8 cellular contexts compared by ENCODE assay signal in the genomic region with DNA sequence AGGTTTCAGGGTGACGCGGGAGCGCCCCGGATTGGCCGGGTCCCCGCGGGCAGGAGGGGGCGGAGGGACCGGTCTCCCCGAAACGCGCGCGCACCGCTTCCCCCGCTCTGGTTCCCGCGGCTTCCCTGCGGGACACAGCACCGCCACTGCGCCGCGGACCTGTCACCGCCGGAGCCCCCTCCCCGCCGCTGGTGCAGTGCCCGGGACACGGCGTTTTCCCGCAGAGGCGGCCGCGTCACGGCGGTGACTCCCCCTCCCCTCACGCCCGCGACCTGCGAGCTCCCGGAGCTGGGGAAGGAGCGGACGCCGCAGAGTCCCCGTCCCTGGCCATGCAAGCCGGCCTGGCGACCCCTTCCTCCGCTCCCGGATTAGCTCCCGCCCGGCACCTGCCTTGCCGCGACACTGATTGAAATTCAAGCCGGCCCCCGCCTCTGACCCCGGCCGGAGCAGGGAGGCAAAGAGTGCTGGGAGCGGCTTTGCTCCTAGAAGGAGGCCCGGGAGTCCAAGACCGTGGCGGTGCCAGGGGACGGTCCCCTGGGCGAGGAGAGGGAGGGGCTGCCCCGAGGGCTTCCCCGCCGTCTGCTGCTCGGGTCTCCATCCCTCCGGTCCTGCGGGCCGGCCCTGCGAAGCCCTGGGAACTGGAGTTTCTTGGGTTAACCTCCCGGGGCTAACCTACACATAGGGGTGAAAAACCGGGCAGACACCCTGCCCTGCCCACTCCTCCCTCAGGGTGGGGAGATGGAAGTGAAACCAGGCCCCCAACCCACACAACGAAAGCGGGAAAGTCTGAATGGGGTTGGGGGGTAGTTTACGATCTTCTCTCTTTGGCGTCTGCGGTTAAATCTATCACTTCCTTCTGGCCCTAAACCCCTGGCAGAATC. TPM values are rescaled to one million over a fixed set of nuclear protein-coding genes. Genes with fewer than 3 reads are reported as not detected.
A peak's percentile ranks its signal among the peaks of the same experiment; 100 is the strongest.
DNase-seq lines count a peak whose midpoint lies in the region; ATAC-seq and TF ChIP-seq lines count a peak whose summit lies in the region.

No MANE protein-coding gene starts in this region.

- no TSS peak for BruUV-seq in A673 (replicated peaks; lab: Mats Ljungman, UMichigan)

- H3K4me1 ChIP-seq in A673 (ENCODE audit: insufficient read depth, low read length, poor library complexity, severe bottlenecking) (no peaks in the 10 kb centered on the region), right atrium auricular region (peaks cover 0 to 53% of the 10 kb centered on the region in 2 donors), skeletal muscle tissue (ENCODE audit: control insufficient read depth in 3 of 3, insufficient read depth in 3 of 3, low read length in 3 of 3) (peaks cover 15 to 19% (median 19%) of the 10 kb centered on the region in 3 donors)

- H3K4me3 ChIP-seq in A673 (ENCODE audit: low read depth, low read length, poor library complexity, severe bottlenecking) = peak overlapping the region; percentile 43
- H3K4me3 ChIP-seq in HL-60 (replicated peaks; ENCODE audit: insufficient read depth, low read length) = peak overlapping the region; percentile 42
- peak overlapping the region; percentile 67 to 78 for H3K4me3 ChIP-seq in right atrium auricular region
- peak overlapping the region; percentile 30 to 69 (median 64) for H3K4me3 ChIP-seq in skeletal muscle tissue (ENCODE audit: low read length in 3 of 3)

- ATAC-seq in activated T-cell treated with anti-CD3 and anti-CD28 coated beads, Interleukin-2, amount 50 U/mL, for 72 hours (replicated peaks in 1 of 2) = peak; percentile 50 to 55
- no peak for ATAC-seq in HG03108 (IDR thresholded peaks at IDR 0.05; ENCODE audit: unreplicated experiment)
- no peak for ATAC-seq in HG03520 (IDR thresholded peaks at IDR 0.05; ENCODE audit: unreplicated experiment)

- peak overlapping the region; percentile 76 to 80 for H3K4me3 Mint-ChIP-seq in activated T-cell treated with anti-CD3 and anti-CD28 coated beads, Interleukin-2, amount 50 U/mL, for 72 hours

- H3K9ac ChIP-seq in skeletal muscle tissue (ENCODE audit: low read depth in 1 of 3, low read length in 3 of 3) = peak overlapping the region in 2 of 3 donors; percentile 50 to 69

- CTCF ChIA-PET in A673 (lab: Charles Lee) = interaction anchor here (0.5 kb wide), 1 partner anchor 108 kb away, joined by 11 read pairs; no protein-coding TSS in a partner anchor

- POLR2A ChIA-PET in A673 (lab: Charles Lee; ENCODE audit: low non-redundant PET) = no interaction called here

- H3K9me3 ChIP-seq in A673 (ENCODE audit: low read depth, low read length, poor library complexity, severe bottlenecking) (no peaks in the 10 kb centered on the region), right atrium auricular region (no peaks in the 10 kb centered on the region), skeletal muscle tissue (ENCODE audit: control insufficient read depth in 3 of 3, low read length in 3 of 3) (no peaks in the 10 kb centered on the region)

- no peaks in the 10 kb centered on the region for H3K36me3 Mint-ChIP-seq in activated T-cell treated with anti-CD3 and anti-CD28 coated beads, Interleukin-2, amount 50 U/mL, for 72 hours (ENCODE audit: insufficient read depth in 2 of 2)

- DNase-seq in A673 (ENCODE audit: low spot score) = no peak
- no peak for DNase-seq in HL-60 (ENCODE audit: low read depth in 1 of 2, low spot score in 1 of 2)
- DNase-seq in activated T-cell treated with anti-CD3 and anti-CD28 coated beads, Interleukin-2, amount 50 U/mL, for 72 hours = peak; percentile 35 to 39
- no peak for DNase-seq in right atrium auricular region (ENCODE audit: low spot score)
- no peak for DNase-seq in GDM1 (lab: John Stamatoyannopoulos, UW)

- TF ChIP-seq CTCF in A673 (conservative IDR thresholded peaks at IDR 0.05; ENCODE audit: low read depth, low read length) (no peak), HL-60 (IDR thresholded peaks at IDR 0.05; ENCODE audit: insufficient read depth, low read length) (no peak), right atrium auricular region (IDR thresholded peaks at IDR 0.05) (no peak)

- H3K27ac ChIP-seq in A673 (ENCODE audit: low read depth, low read length, poor library complexity, severe bottlenecking) (no peak overlapping the region), HL-60 (replicated peaks) (no peak overlapping the region), right atrium auricular region (peak overlapping the region; percentile 57 to 63), skeletal muscle tissue (ENCODE audit: low read depth, low read length) (no peak overlapping the region)

- no peak overlapping the region for H3K27ac Mint-ChIP-seq in activated T-cell treated with anti-CD3 and anti-CD28 coated beads, Interleukin-2, amount 50 U/mL, for 72 hours

- peaks cover 80% of the 10 kb centered on the region for H3K27me3 Mint-ChIP-seq in activated T-cell treated with anti-CD3 and anti-CD28 coated beads, Interleukin-2, amount 50 U/mL, for 72 hours (ENCODE audit: low read depth)

- intact Hi-C loops in A673 (cut with micrococcal nuclease; ENCODE audit: unreplicated experiment) = no loop called here

- no peaks in the 10 kb centered on the region for H3K9me3 Mint-ChIP-seq in activated T-cell treated with anti-CD3 and anti-CD28 coated beads, Interleukin-2, amount 50 U/mL, for 72 hours

- H3K27me3 ChIP-seq in A673 (replicated peaks; ENCODE audit: insufficient read depth, low read depth, low read length, poor library complexity) (peaks cover 10% of the 10 kb centered on the region), HL-60 (ENCODE audit: insufficient read depth, poor library complexity, severe bottlenecking) (peaks cover 68% of the 10 kb centered on the region), right atrium auricular region (no peaks in the 10 kb centered on the region), skeletal muscle tissue (ENCODE audit: control insufficient read depth in 3 of 3, insufficient read depth in 3 of 3, low read length in 3 of 3) (peaks cover 36 to 60% (median 58%) of the 10 kb centered on the region in 3 donors)

- H3K4me1 Mint-ChIP-seq in activated T-cell treated with anti-CD3 and anti-CD28 coated beads, Interleukin-2, amount 50 U/mL, for 72 hours (ENCODE audit: low read depth) = peaks cover 7% of the 10 kb centered on the region

- no peaks in the 10 kb centered on the region for H3K36me3 ChIP-seq in A673 (ENCODE audit: insufficient read depth, low read length, poor library complexity, severe bottlenecking)
- no peaks in the 10 kb centered on the region for H3K36me3 ChIP-seq in right atrium auricular region
- no peaks in the 10 kb centered on the region for H3K36me3 ChIP-seq in skeletal muscle tissue (ENCODE audit: control insufficient read depth in 3 of 3, insufficient read depth in 3 of 3, low read length in 3 of 3)

RNA-seq across cellular contexts. Expression of gene RHBDL3, which starts 1.0 kb away (rescaled TPM):
- total RNA-seq in A673 (2021) (0.80 and 0.90 TPM in 2 replicates), right atrium auricular region (10 to 100 TPM; 18.0 to 19.2 TPM), skeletal muscle tissue (1.0 TPM)
- under 1 TPM in 1 of 2 donors, not detected in 1; 0.21 TPM for total RNA-seq in activated T-cell treated with anti-CD3 and anti-CD28 coated beads, Interleukin-2, amount 50 U/mL, for 72 hours

Comparison
In these comparisons a context has a peak if more than half of its experiments do, and no peak if none do; other contexts are left out.
1. DNase-seq: peak in activated T-cell treated with anti-CD3 and anti-CD28 coated beads, Interleukin-2, amount 50 U/mL, for 72 hours (2 of 2); none in A673 (single experiment), HL-60 (0 of 2), right atrium auricular region (single experiment) and GDM1 (single experiment).
2. H3K27ac ChIP-seq: peak in right atrium auricular region (2 of 2); none in A673 (single experiment), HL-60 (single experiment) and skeletal muscle tissue (single experiment).
3. ATAC-seq: peak in activated T-cell treated with anti-CD3 and anti-CD28 coated beads, Interleukin-2, amount 50 U/mL, for 72 hours (2 of 2); none in HG03108 (single experiment) and HG03520 (single experiment).
4. Peak in every context shown above with its lines, with median percentiles within 50 percentile points of each other: H3K4me3 ChIP-seq.